ENCODE assay signal across 23 cellular contexts in genomic region chr1:171879556-171879955, GRCh38. TPM values are rescaled to one million over a fixed set of nuclear protein-coding genes. Genes with fewer than 3 reads are reported as not detected.
DNase-seq lines count a peak whose midpoint lies in the region; ATAC-seq and TF ChIP-seq lines count a peak whose summit lies in the region.
"Had no signal": no experiment of that assay in that cellular context is flagged by ENCODE, and none has a peak within 500 bp of the region (broad histone marks: within the 10 kb centered on the region; RNA-seq: fewer than 3 reads in every experiment).

No MANE protein-coding gene starts in this region.

- H3K18ac ChIP-seq in neuronal stem cell (ENCODE audit: low read length), result no peak overlapping the region

- H3K79me1 ChIP-seq in neuronal stem cell (ENCODE audit: low read depth, low read length), result no peaks in the 10 kb centered on the region

- H2AK5ac ChIP-seq in neuronal stem cell (ENCODE audit: low read depth, low read length), result no peak overlapping the region

- no peaks in the 10 kb centered on the region for H3F3A ChIP-seq in GM23338 (replicated peaks; ENCODE audit: low read depth)

- no peak overlapping the region; the same call in 1 of the 2 replicates for H3K27ac Mint-ChIP-seq in GM23338
- H3K27ac Mint-ChIP-seq: B cell; CD4-positive, CD25-positive, alpha-beta regulatory T cell; CD8-positive, alpha-beta T cell had no signal

- H3K36me3 ChIP-seq in GM23338 (ENCODE audit: insufficient read depth) (no peaks in the 10 kb centered on the region), neuronal stem cell (replicated peaks in 1 of 2; ENCODE audit: control insufficient read depth in 2 of 2, insufficient read depth in 2 of 2, low read length in 2 of 2) (no peaks in the 10 kb centered on the region)
- H3K36me3 ChIP-seq: BLaER1 had no signal

- no peaks in the 10 kb centered on the region for H4K20me1 ChIP-seq in GM23338 (replicated peaks; ENCODE audit: insufficient read depth)
- H4K20me1 ChIP-seq: BLaER1 had no signal

- H2BK12ac ChIP-seq in neuronal stem cell (ENCODE audit: low read length), result no peak overlapping the region

- no peaks in the 10 kb centered on the region for H3K79me2 ChIP-seq in GM23338 (replicated peaks; ENCODE audit: insufficient read depth)

- peak overlapping the region; percentile 72; the same call in 1 of the 2 replicates for H3K27ac ChIP-seq in GM23338 (ENCODE audit: low read depth)
- peak overlapping the region in 36 of 59 donors; percentile 4 to 67 (median 41) for H3K27ac ChIP-seq in dorsolateral prefrontal cortex
- no peak overlapping the region for H3K27ac ChIP-seq in neuronal stem cell (replicated peaks; ENCODE audit: low read length)
- H3K27ac ChIP-seq: 22Rv1, BLaER1, C4-2B had no signal

- H2BK15ac ChIP-seq in neuronal stem cell (ENCODE audit: low read length), result no peak overlapping the region

- no peak for ATAC-seq in GM23338
- no peak for ATAC-seq in HG02571 (IDR thresholded peaks at IDR 0.05; ENCODE audit: unreplicated experiment)
- no peak for ATAC-seq in GM21360 (IDR thresholded peaks at IDR 0.05; ENCODE audit: unreplicated experiment)
- ATAC-seq: CD8-positive, alpha-beta T cell; GM12878 had no signal

- intact Hi-C loops in dorsolateral prefrontal cortex (cut with DNase I), result no loop called here

- no peak for TF ChIP-seq CTCF in GM23338 (conservative IDR thresholded peaks at IDR 0.05; ENCODE audit: low read depth in 2 of 2)
- TF ChIP-seq CTCF in dorsolateral prefrontal cortex (IDR thresholded peaks at IDR 0.05 in 54 of 56, conservative IDR thresholded peaks at IDR 0.05 in 2 of 56; ENCODE audit: low read depth in 1 of 56, partially characterized antibody in 56 of 56), result no peak

- peaks cover 4% of the 10 kb centered on the region; the same call in 2 of the 3 replicates for H3K4me1 Mint-ChIP-seq in GM23338
- H3K4me1 Mint-ChIP-seq: B cell had no signal

- H3K4ac ChIP-seq in neuronal stem cell (ENCODE audit: low read length), result no peak overlapping the region

- H3K23ac ChIP-seq in neuronal stem cell (ENCODE audit: low read depth, low read length, poor library complexity), result no peak overlapping the region

- H3K4me3 ChIP-seq in GM23338 (no peak overlapping the region), dorsolateral prefrontal cortex (no peak overlapping the region), neuronal stem cell (ENCODE audit: low read length in 2 of 2) (no peak overlapping the region)
- H3K4me3 ChIP-seq: BLaER1, GM12878 had no signal

- peak overlapping the region; percentile 28; the same call in 1 of the 2 replicates for H2AFZ ChIP-seq in GM23338
- peak overlapping the region; percentile 17 for H2AFZ ChIP-seq in neuronal stem cell (ENCODE audit: low read length)

- no peak overlapping the region for H3K9ac ChIP-seq in neuronal stem cell (ENCODE audit: low read depth, low read length, poor library complexity)
- H3K9ac ChIP-seq: BLaER1 had no signal

- no peak overlapping the region for H3K14ac ChIP-seq in neuronal stem cell (ENCODE audit: low read length)

- no peak overlapping the region for H3K4me2 ChIP-seq in GM23338
- H3K4me2 ChIP-seq in neuronal stem cell (ENCODE audit: insufficient read depth, low read length, poor library complexity, severe bottlenecking), result no peak overlapping the region
- H3K4me2 ChIP-seq: BLaER1 had no signal

- H3K9me2 ChIP-seq in GM23338 (ENCODE audit: insufficient read depth), result no peaks in the 10 kb centered on the region

- H3K36me3 Mint-ChIP-seq in GM23338 (ENCODE audit: low read depth), result no peaks in the 10 kb centered on the region
- H3K36me3 Mint-ChIP-seq: CD4-positive, CD25-positive, alpha-beta regulatory T cell; CD8-positive, alpha-beta T cell had no signal

- H3K27me3 ChIP-seq in GM23338 (ENCODE audit: insufficient read depth) (no peaks in the 10 kb centered on the region), dorsolateral prefrontal cortex (no peaks in the 10 kb centered on the region), neuronal stem cell (ENCODE audit: control insufficient read depth in 3 of 3, insufficient read depth in 3 of 3, low read depth in 1 of 3, low read length in 3 of 3) (no peaks in the 10 kb centered on the region)
- H3K27me3 ChIP-seq: BLaER1 had no signal

- no CpG with 5 or more reads among the region's 4 CpGs for WGBS in neuronal stem cell (ENCODE audit: extremely low coverage in 2 of 2, insufficient read length in 2 of 2, insufficient replicate concordance in 1 of 2), 2 donors

- no peaks in the 10 kb centered on the region for H3K9me3 ChIP-seq in neuronal stem cell (replicated peaks in 1 of 2; ENCODE audit: control insufficient read depth in 2 of 2, insufficient read depth in 1 of 2, low read depth in 1 of 2, low read length in 2 of 2)
- H3K9me3 ChIP-seq: BLaER1, Caco-2 had no signal

- no peak overlapping the region for H4K91ac ChIP-seq in neuronal stem cell (ENCODE audit: low read depth, low read length, poor library complexity)

- H3K4me3 Mint-ChIP-seq in GM23338, result no peak overlapping the region
- H3K4me3 Mint-ChIP-seq: B cell; CD4-positive, CD25-positive, alpha-beta regulatory T cell; CD8-positive, alpha-beta T cell had no signal

- no peaks in the 10 kb centered on the region for H3K27me3 Mint-ChIP-seq in GM23338 (ENCODE audit: insufficient read depth, low read depth, poor library complexity)
- H3K27me3 Mint-ChIP-seq: B cell had no signal

- no peak overlapping the region for H2BK120ac ChIP-seq in neuronal stem cell (ENCODE audit: low read depth, low read length)

- H2BK5ac ChIP-seq in neuronal stem cell (ENCODE audit: low read length), result no peak overlapping the region

- H3K9me3 Mint-ChIP-seq in GM23338, result no peaks in the 10 kb centered on the region
- H3K9me3 Mint-ChIP-seq: CD8-positive, alpha-beta T cell had no signal

- DNase-seq in GM23338 (ENCODE audit: low spot score) (no peak), dorsolateral prefrontal cortex (no peak), myocyte (ENCODE audit: low read depth) (peak; percentile 80), neuronal stem cell (ENCODE audit: low spot score) (no peak), KG1 (lab: John Stamatoyannopoulos, UW) (no peak)
- DNase-seq in activated CD4-positive, CD25-positive, alpha-beta regulatory T cell (lab: John Stamatoyannopoulos, UW), result no peak
- DNase-seq: Caco-2; CD4-positive, CD25-positive, alpha-beta regulatory T cell; CD8-positive, alpha-beta T cell; DMS 273 treated with DMSO at 0.1 percent for 48 hours; DMS79; EL; GDM1; GOT3; H7; HCEC 1CT had no signal

- H4K8ac ChIP-seq in neuronal stem cell (ENCODE audit: low read depth, low read length), result no peak overlapping the region

- peaks cover 3% of the 10 kb centered on the region; the same call in 1 of the 2 replicates for H3K4me1 ChIP-seq in GM23338 (ENCODE audit: insufficient read depth)
- H3K4me1 ChIP-seq in neuronal stem cell (ENCODE audit: control insufficient read depth in 2 of 2, insufficient read depth in 1 of 2, low read depth in 1 of 2, low read length in 2 of 2), result peaks cover 4 to 5% of the 10 kb centered on the region in 2 donors
- H3K4me1 ChIP-seq: BLaER1, Caco-2 had no signal

TF ChIP-seq in GM23338, 12 proteins besides CTCF, POLR2A, EP300 and RAD21 (continues in another document):
- TF ChIP-seq NANOG (IDR thresholded peaks at IDR 0.05; ENCODE audit: borderline replicate concordance) (no peak), POLR2AphosphoS5 (IDR thresholded peaks at IDR 0.05; ENCODE audit: low read depth) (no peak), ZNF331 (CRISPR knock-in tag; IDR thresholded peaks at IDR 0.05; ENCODE audit: low read depth) (no peak), ZNF114 (CRISPR knock-in tag; IDR thresholded peaks at IDR 0.05) (no peak), STAT1 (IDR thresholded peaks at IDR 0.05; ENCODE audit: unreplicated experiment) (no peak), EZH2 (IDR thresholded peaks at IDR 0.05; ENCODE audit: low read depth, unreplicated experiment) (no peak), JUNB (IDR thresholded peaks at IDR 0.05; ENCODE audit: unreplicated experiment) (no peak)

RNA-seq across cellular contexts. Expression of gene DNM3, which starts 38.3 kb away (rescaled TPM):
- 4.6 and 12.2 TPM in 2 replicates for total RNA-seq in GM23338 (2014; rRNA removed; shearing (Covaris generic))
- polyA plus RNA-seq in GM23338 (2016; fragmentation: Nextera tagmentation; extraction: Ambion mirVana), result 4.2 and 5.2 TPM in 2 replicates
- total RNA-seq in dorsolateral prefrontal cortex (100 to 1,000 TPM in 119 of 120 experiments, 10 to 100 TPM in 1; 79.4 to 235 (median 160) TPM), myocyte (0.62 and 1.1 TPM in 2 replicates)
- polyA plus RNA-seq in myocyte (2012), result 1.00 TPM
- 0.59 TPM for polyA plus RNA-seq in neuronal stem cell (2013, experiment 1 of 2)
- 0.76 TPM for polyA plus RNA-seq in neuronal stem cell (2013, experiment 2 of 2)
